In the genomic region with DNA sequence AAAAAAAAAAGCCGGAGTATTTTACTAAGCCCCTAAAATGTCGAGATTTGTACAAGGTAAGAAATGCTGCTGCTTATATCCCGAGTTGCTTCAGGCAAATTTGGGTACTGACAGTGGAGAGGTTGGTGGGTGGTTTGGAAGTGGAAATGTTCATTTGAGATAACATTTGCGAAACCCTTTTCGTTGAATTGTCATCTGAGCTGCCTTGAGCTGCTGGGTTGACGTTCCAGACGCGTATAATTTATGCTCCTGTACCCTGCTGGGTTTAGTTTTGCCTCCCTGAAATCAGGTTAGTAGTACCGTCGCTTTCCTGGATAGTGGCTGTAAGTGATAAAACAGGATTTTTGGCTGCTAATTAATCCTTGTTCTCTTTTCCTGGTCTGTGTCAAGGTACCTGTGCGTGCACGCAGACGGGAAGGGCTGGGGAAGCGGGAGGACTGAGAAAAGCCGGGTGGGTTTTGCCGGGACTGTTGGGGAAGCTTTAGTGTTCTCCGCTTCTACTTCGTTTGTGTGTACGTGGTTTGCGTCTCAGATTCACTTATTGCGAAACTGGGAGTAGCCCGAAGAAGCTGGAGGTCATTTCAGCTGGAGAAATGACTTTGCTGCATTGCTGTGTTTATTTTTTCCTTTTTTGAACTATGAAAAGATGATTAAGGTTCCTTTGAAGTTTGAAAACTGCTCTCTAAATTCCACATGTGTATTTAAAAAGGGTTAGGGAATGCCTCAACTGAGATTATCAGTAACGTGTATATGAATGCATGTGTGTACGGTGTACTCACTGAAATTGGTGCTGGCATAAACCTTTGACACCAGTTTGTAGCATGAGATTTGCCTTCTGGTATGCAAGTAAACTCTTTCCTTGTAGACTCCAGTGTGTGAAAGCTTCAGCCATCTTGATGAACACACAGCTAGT, we compare ENCODE assay signal across 8 cellular contexts. TPM values are rescaled to one million over a fixed set of nuclear protein-coding genes. Genes with fewer than 3 reads are reported as not detected.
A peak's percentile ranks its signal among the peaks of the same experiment; 100 is the strongest.
DNase-seq lines count a peak whose midpoint lies in the region; ATAC-seq and TF ChIP-seq lines count a peak whose summit lies in the region.

No MANE protein-coding gene starts in this region.

- no peak for ATAC-seq in activated CD8-positive, alpha-beta memory T cell treated with anti-CD3 and anti-CD28 coated beads, Interleukin-2, amount 10 ng/mL, durations not matched to agents 7 days and 5 days
- ATAC-seq in heart right ventricle, result no peak
- ATAC-seq in psoas muscle, result peak; percentile 35 to 60 (median 55)
- no peak for ATAC-seq in HG03520 (IDR thresholded peaks at IDR 0.05; ENCODE audit: unreplicated experiment)
- ATAC-seq in GM21390 (IDR thresholded peaks at IDR 0.05; ENCODE audit: unreplicated experiment), result no peak

- CTCF ChIA-PET in activated CD8-positive, alpha-beta memory T cell treated with anti-CD3 and anti-CD28 coated beads, Interleukin-2, amount 10 ng/mL, durations not matched to agents 7 days and 5 days (lab: Charles Lee), result interaction anchor here (0.9 to 3.6 kb wide), 5 partner anchors 11 to 34 kb away, joined by 3 to 52 read pairs (median 8); no protein-coding TSS in a partner anchor

- H3K9me3 Mint-ChIP-seq in activated CD8-positive, alpha-beta memory T cell treated with anti-CD3 and anti-CD28 coated beads, Interleukin-2, amount 10 ng/mL, durations not matched to agents 7 days and 5 days (ENCODE audit: low read depth), result peaks cover 2% of the 10 kb centered on the region

- H3K4me1 Mint-ChIP-seq in activated CD8-positive, alpha-beta memory T cell treated with anti-CD3 and anti-CD28 coated beads, Interleukin-2, amount 10 ng/mL, durations not matched to agents 7 days and 5 days, result peaks cover 55% of the 10 kb centered on the region

- no peaks in the 10 kb centered on the region for H3K9me3 ChIP-seq in heart right ventricle
- H3K9me3 ChIP-seq in psoas muscle, result no peaks in the 10 kb centered on the region

- WGBS in adipose tissue, 3 donors, result 0 to 2% (median 2%) methylated on average over 24 of the region's 24 CpGs
- 3 to 5% methylated on average over 24 of the region's 24 CpGs for WGBS in heart right ventricle, 2 donors
- 2 to 3% (median 2%) methylated on average over 24 of the region's 24 CpGs for WGBS in psoas muscle, 3 donors

- peak overlapping the region; percentile 56 for H3K27ac ChIP-seq in adipose tissue (ENCODE audit: low read depth, low read length)
- H3K27ac ChIP-seq in heart right ventricle, result peak overlapping the region; percentile 93 to 100 (median 98)
- H3K27ac ChIP-seq in psoas muscle, result peak overlapping the region; percentile 96

- peak; percentile 45 for DNase-seq in activated CD8-positive, alpha-beta memory T cell treated with anti-CD3 and anti-CD28 coated beads, Interleukin-2, amount 10 ng/mL, durations not matched to agents 7 days and 5 days
- no peak for DNase-seq in activated CD8-positive, alpha-beta memory T cell treated with anti-CD3 and anti-CD28 coated beads, Interleukin-2, amount 50 U/mL, for 4 hours
- DNase-seq in NCI-H2227 treated with DMSO at 0.1 percent for 48 hours (lab: John Stamatoyannopoulos, UW) (peak; percentile 29), heart right ventricle (peak; percentile 13 to 34), psoas muscle (peak; percentile 55 to 76)

- intact Hi-C loops in heart right ventricle (cut with DNase I) (loop anchor here in 3 of 10 donors (5.0 to 10.0 kb wide), 3 partner anchors 145 to 258 kb away; a partner anchor contains a TSS), psoas muscle (cut with DNase I) (loop anchor here (5.0 kb wide), 4 partner anchors 45 to 255 kb away; a partner anchor contains a TSS)

- H3K36me3 ChIP-seq in heart right ventricle, result no peaks in the 10 kb centered on the region
- peaks cover 0 to 2% of the 10 kb centered on the region in 2 donors for H3K36me3 ChIP-seq in psoas muscle (ENCODE audit: insufficient read depth in 1 of 2, low read depth in 1 of 2)

- no peaks in the 10 kb centered on the region for H3K27me3 Mint-ChIP-seq in activated CD8-positive, alpha-beta memory T cell treated with anti-CD3 and anti-CD28 coated beads, Interleukin-2, amount 10 ng/mL, durations not matched to agents 7 days and 5 days

- H3K27ac Mint-ChIP-seq in activated CD8-positive, alpha-beta memory T cell treated with anti-CD3 and anti-CD28 coated beads, Interleukin-2, amount 10 ng/mL, durations not matched to agents 7 days and 5 days, result peak overlapping the region; percentile 100

- peaks cover 51% of the 10 kb centered on the region for H3K36me3 Mint-ChIP-seq in activated CD8-positive, alpha-beta memory T cell treated with anti-CD3 and anti-CD28 coated beads, Interleukin-2, amount 10 ng/mL, durations not matched to agents 7 days and 5 days

- TF ChIP-seq CTCF in heart right ventricle (IDR thresholded peaks at IDR 0.05) (no peak), psoas muscle (IDR thresholded peaks at IDR 0.05) (no peak)

- H3K4me3 ChIP-seq in heart right ventricle (peak overlapping the region; percentile 75 to 97 (median 88)), psoas muscle (peak overlapping the region; percentile 76)

- H3K27me3 ChIP-seq in heart right ventricle (no peaks in the 10 kb centered on the region), psoas muscle (ENCODE audit: insufficient read depth in 3 of 3, low read length in 2 of 3) (no peaks in the 10 kb centered on the region)

- H3K4me3 Mint-ChIP-seq in activated CD8-positive, alpha-beta memory T cell treated with anti-CD3 and anti-CD28 coated beads, Interleukin-2, amount 10 ng/mL, durations not matched to agents 7 days and 5 days, result peak overlapping the region; percentile 100

- H3K4me1 ChIP-seq in heart right ventricle (peaks cover 4 to 62% (median 42%) of the 10 kb centered on the region in 9 donors), psoas muscle (peaks cover 38% of the 10 kb centered on the region)

RNA-seq across cellular contexts. Expression of a gene that starts 0.7 kb away (rescaled TPM):
- total RNA-seq in activated CD8-positive, alpha-beta memory T cell treated with anti-CD3 and anti-CD28 coated beads, Interleukin-2, amount 10 ng/mL, durations not matched to agents 7 days and 5 days, result 100 to 1,000 TPM; 109 to 124 TPM
- polyA plus RNA-seq in adipose tissue, result 100 to 1,000 TPM in 2 of 3 donors, 10 to 100 TPM in 1; 54.4 to 234 (median 171) TPM
- 100 to 1,000 TPM; 250 to 457 (median 371) TPM for total RNA-seq in heart right ventricle
- polyA plus RNA-seq in heart right ventricle, result 100 to 1,000 TPM; 139 to 632 TPM
- total RNA-seq in psoas muscle, result 100 to 1,000 TPM; 402 to 903 (median 596) TPM
- polyA plus RNA-seq in psoas muscle, result 100 to 1,000 TPM; 391 to 656 (median 520) TPM

Comparison
In these comparisons a context has a peak if more than half of its experiments do, and no peak if none do; other contexts are left out.
1. ATAC-seq: peak in psoas muscle (4 of 4); none in activated CD8-positive, alpha-beta memory T cell treated with anti-CD3 and anti-CD28 coated beads, Interleukin-2, amount 10 ng/mL, durations not matched to agents 7 days and 5 days (single experiment), heart right ventricle (0 of 8), HG03520 (single experiment) and GM21390 (single experiment).
2. Peak in every context shown above with its lines, with median percentiles within 50 percentile points of each other: H3K27ac ChIP-seq.